In genomic region chr5:143037071-143037470, GRCh38 we compare ENCODE assay signal across 15 cellular contexts.
DNase-seq lines count a peak whose midpoint lies in the region; ATAC-seq, FAIRE-seq and TF ChIP-seq lines count a peak whose summit lies in the region.
"Had no signal": no experiment of that assay in that cellular context is flagged by ENCODE, and none has a peak within 500 bp of the region (broad histone marks: within the 10 kb centered on the region; RNA-seq: fewer than 3 reads in every experiment).

No MANE protein-coding gene starts in this region.

- no peaks in the 10 kb centered on the region for H3K9me3 Mint-ChIP-seq in activated T-cell treated with anti-CD3 and anti-CD28 coated beads, Interleukin-2, amount 50 U/mL, for 24 hours
- H3K9me3 Mint-ChIP-seq: nephron progenitor cell had no signal

- FAIRE-seq in pancreas (lab: Jason Lieb, UNC) = no peak

- H3K27me3 ChIP-seq in pancreas = no peaks in the 10 kb centered on the region
- no peaks in the 10 kb centered on the region for H3K27me3 ChIP-seq in transverse colon

- H3K4me1 Mint-ChIP-seq in activated T-cell treated with anti-CD3 and anti-CD28 coated beads, Interleukin-2, amount 50 U/mL, for 24 hours (ENCODE audit: low read depth) = peaks cover 62% of the 10 kb centered on the region

- no peak for DNase-seq in activated T-cell treated with anti-CD3 and anti-CD28 coated beads, Interleukin-2, amount 50 U/mL, for 24 hours
- DNase-seq in activated T-cell treated with anti-CD3 and anti-CD28 coated beads for 4 hours (no peak), NCI-H146 (lab: John Stamatoyannopoulos, UW) (peak; percentile 50), astrocyte of the spinal cord (ENCODE audit: low read depth, low spot score) (peak; percentile 74), pancreas (peak in 3 of 6 donors; percentile 39 to 63 (median 59)), transverse colon (no peak), H4 (ENCODE audit: low spot score) (no peak), NAMALWA (ENCODE audit: low spot score) (no peak)
- DNase-seq: activated CD4-positive, CD25-positive, alpha-beta regulatory T cell; effector memory CD4-positive, alpha-beta T cell; HCEC 1CT; hippocampal formation; NCI-H1105 treated with DMSO at 0.1 percent for 48 hours; nephron progenitor cell had no signal

- no peaks in the 10 kb centered on the region for H3K27me3 Mint-ChIP-seq in activated T-cell treated with anti-CD3 and anti-CD28 coated beads, Interleukin-2, amount 50 U/mL, for 24 hours
- H3K27me3 Mint-ChIP-seq: B cell had no signal

- H3K4me3 ChIP-seq in astrocyte of the spinal cord (ENCODE audit: low read depth, low read length) = no peak overlapping the region
- no peak overlapping the region for H3K4me3 ChIP-seq in pancreas
- H3K4me3 ChIP-seq in transverse colon = no peak overlapping the region

- peak overlapping the region; percentile 82 for H3K27ac Mint-ChIP-seq in activated T-cell treated with anti-CD3 and anti-CD28 coated beads, Interleukin-2, amount 50 U/mL, for 24 hours
- H3K27ac Mint-ChIP-seq: B cell, nephron progenitor cell had no signal

- H3K36me3 ChIP-seq in pancreas (peaks cover 0 to 3% (median 0%) of the 10 kb centered on the region in 3 donors), transverse colon (no peaks in the 10 kb centered on the region)

- in situ Hi-C loops in astrocyte of the spinal cord (cut with HindIII; ENCODE audit: low sequenced_read_pairs) = no loop called here
- in situ Hi-C loops in transverse colon (cut with MboI; ENCODE audit: low pct_ligation_motif_present in 1 of 4, low pct_unique_long_range_greater_than_20kb in 1 of 4, low sequenced_read_pairs in 3 of 4) = no loop called here

- H3K4me3 Mint-ChIP-seq in activated T-cell treated with anti-CD3 and anti-CD28 coated beads, Interleukin-2, amount 50 U/mL, for 24 hours = no peak overlapping the region
- H3K4me3 Mint-ChIP-seq: B cell, nephron progenitor cell had no signal

- TF ChIP-seq CTCF in astrocyte of the spinal cord (IDR thresholded peaks at IDR 0.05; ENCODE audit: low read depth, low read length) (no peak), pancreas (IDR thresholded peaks at IDR 0.05) (no peak), transverse colon (IDR thresholded peaks at IDR 0.05) (no peak)

- H3K4me1 ChIP-seq in pancreas (peaks cover 3 to 7% (median 7%) of the 10 kb centered on the region in 3 donors), transverse colon (no peaks in the 10 kb centered on the region)

- H3K27ac ChIP-seq in pancreas = no peak overlapping the region
- H3K27ac ChIP-seq in transverse colon = no peak overlapping the region

- TF ChIP-seq EP300 in transverse colon (IDR thresholded peaks at IDR 0.05; ENCODE audit: low read depth) = no peak

- 47 to 53% methylated on average over 3 of the region's 3 CpGs for WGBS in pancreas, 2 donors
- WGBS in transverse colon (ENCODE audit: low coverage in 1 of 2), 2 donors = 50 to 98% methylated on average over 1 to 3 of the region's 3 CpGs

- ATAC-seq in pancreas = peak; percentile 88 to 93 (median 92)

- H3K9me3 ChIP-seq in pancreas (no peaks in the 10 kb centered on the region), transverse colon (no peaks in the 10 kb centered on the region)

- intact Hi-C loops in pancreas (cut with DNase I) = no loop called here
- intact Hi-C loops in transverse colon (cut with DNase I; ENCODE audit: low total_unique reads) = no loop called here

- peaks cover 42% of the 10 kb centered on the region for H3K36me3 Mint-ChIP-seq in activated T-cell treated with anti-CD3 and anti-CD28 coated beads, Interleukin-2, amount 50 U/mL, for 24 hours (ENCODE audit: low read depth)

- TF ChIP-seq POLR2A in transverse colon (IDR thresholded peaks at IDR 0.05) = no peak

Comparison
In these comparisons a context has a peak if more than half of its experiments do, and no peak if none do; other contexts are left out.
1. DNase-seq: peak in NCI-H146 (single experiment) and astrocyte of the spinal cord (single experiment); none in activated T-cell treated with anti-CD3 and anti-CD28 coated beads, Interleukin-2, amount 50 U/mL, for 24 hours (single experiment), activated T-cell treated with anti-CD3 and anti-CD28 coated beads for 4 hours (single experiment), transverse colon (single experiment), H4 (single experiment) and NAMALWA (single experiment).